1 cellular context compared by ENCODE assay signal in genomic region chr17:46979023-46979870, GRCh38.
A peak's percentile ranks its signal among the peaks of the same experiment; 100 is the strongest.
TF ChIP-seq lines count a peak whose summit lies in the region.

TSS of gene RPRML (minus strand) at chr17:46979253. CDS start at chr17:46979007, 246 bp downstream.

TF ChIP-seq in GM23338, 12 proteins besides CTCF, POLR2A, EP300 and RAD21 (continued from another document):
- peak; percentile 45 for TF ChIP-seq EZH2 (IDR thresholded peaks at IDR 0.05; ENCODE audit: low read depth, unreplicated experiment)
